In the genomic region with DNA sequence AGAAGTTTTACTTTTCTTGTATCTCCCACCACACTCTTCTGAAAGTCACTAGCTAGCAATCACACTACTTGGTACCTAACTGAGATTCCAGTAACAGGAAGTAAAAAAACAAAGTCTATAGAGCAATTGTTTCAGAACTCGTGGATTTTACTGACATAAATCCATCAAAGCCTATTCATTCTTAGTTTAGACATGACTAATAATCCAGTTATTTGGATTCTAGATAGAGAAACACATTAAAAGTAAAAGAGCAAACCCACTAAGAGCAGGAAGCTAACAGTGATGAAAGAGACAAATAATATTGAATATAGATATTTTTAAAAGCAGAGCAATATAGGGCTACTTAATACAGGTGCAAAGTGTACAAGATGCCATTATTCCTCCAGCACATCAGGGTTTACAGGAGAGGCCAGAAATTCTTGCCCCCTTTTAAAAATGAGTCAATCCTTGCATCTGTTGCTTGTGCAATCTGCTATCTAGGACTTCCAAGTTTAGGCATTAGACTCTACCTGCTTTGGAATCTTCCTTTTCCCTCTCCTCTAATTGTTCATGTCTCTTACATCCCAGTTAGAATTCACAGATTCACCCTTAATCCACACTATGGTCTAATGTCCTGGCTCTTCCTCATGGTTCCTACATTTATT, we compare ENCODE assay signal across 13 cellular contexts. TPM values are rescaled to one million over a fixed set of nuclear protein-coding genes. Genes with fewer than 3 reads are reported as not detected.
DNase-seq lines count a peak whose midpoint lies in the region; ATAC-seq and TF ChIP-seq lines count a peak whose summit lies in the region.
"Had no signal": no experiment of that assay in that cellular context is flagged by ENCODE, and none has a peak within 500 bp of the region (broad histone marks: within the 10 kb centered on the region; RNA-seq: fewer than 3 reads in every experiment).

No MANE protein-coding gene starts in this region.

- DNase-seq in MCF 10A (ENCODE audit: unreplicated experiment) (peak; percentile 33), breast epithelium (ENCODE audit: low spot score in 2 of 2) (no peak), fibroblast of the aortic adventitia (ENCODE audit: low read depth) (peak; percentile 28), tibial artery (no peak), DMS79 treated with DMSO at 0.1 percent for 48 hours (lab: John Stamatoyannopoulos, UW) (no peak)
- no peak for DNase-seq in stimulated activated effector memory CD8-positive, alpha-beta T cell treated with anti-CD3 and anti-CD28 coated beads, Interleukin-12 subunit alpha, Interleukin-12 subunit beta, amount 100 ng/mL, for 72 hours (ENCODE audit: low spot score in 2 of 2)
- DNase-seq: activated CD4-positive, CD25-positive, alpha-beta regulatory T cell; cortex of kidney; NK-92 treated with Interleukin-12 subunit alpha and Interleukin-12 subunit beta, amount 100 ng/mL, for 24 hours; stimulated activated CD4-positive, alpha-beta T cell treated with anti-CD3 and anti-CD28 coated beads, Interleukin-12 subunit alpha, Interleukin-12 subunit beta, amount 100 ng/mL, for 4 hours had no signal

- no peak overlapping the region for H3K4me3 ChIP-seq in breast epithelium
- no peak overlapping the region for H3K4me3 ChIP-seq in fibroblast of the aortic adventitia (ENCODE audit: low read depth, low read length)
- H3K4me3 ChIP-seq in tibial artery: no peak overlapping the region

- BruUV-seq in MCF 10A (replicated peaks; lab: Mats Ljungman, UMichigan): no TSS peak

- peaks cover 10% of the 10 kb centered on the region for H3K36me3 Mint-ChIP-seq in MCF 10A (ENCODE audit: insufficient read depth, unreplicated experiment)
- H3K36me3 Mint-ChIP-seq in stimulated activated effector memory CD8-positive, alpha-beta T cell treated with anti-CD3 and anti-CD28 coated beads, Interleukin-12 subunit alpha, Interleukin-12 subunit beta, amount 100 ng/mL, for 72 hours: peaks cover 10% of the 10 kb centered on the region
- H3K36me3 Mint-ChIP-seq: type B pancreatic cell had no signal

- H3K4me1 ChIP-seq in breast epithelium: peaks cover 0 to 13% of the 10 kb centered on the region in 2 donors
- peaks cover 0 to 84% (median 29%) of the 10 kb centered on the region in 4 donors for H3K4me1 ChIP-seq in tibial artery

- intact Hi-C loops in MCF 10A (cut with micrococcal nuclease) (no loop called here), breast epithelium (cut with DNase I; ENCODE audit: low total_unique reads) (loop anchor here (5.0 kb wide), 1 partner anchor 222 kb away; no protein-coding TSS in a partner anchor), tibial artery (cut with DNase I; ENCODE audit: low total_unique reads) (no loop called here)

- no peaks in the 10 kb centered on the region for H3K36me3 ChIP-seq in breast epithelium
- no peaks in the 10 kb centered on the region for H3K36me3 ChIP-seq in tibial artery

- TF ChIP-seq CTCF in MCF 10A (IDR thresholded peaks at IDR 0.05; ENCODE audit: unreplicated experiment): no peak
- TF ChIP-seq CTCF in breast epithelium (IDR thresholded peaks at IDR 0.05): no peak
- TF ChIP-seq CTCF in fibroblast of the aortic adventitia (IDR thresholded peaks at IDR 0.05; ENCODE audit: insufficient read depth, low read length): no peak
- TF ChIP-seq CTCF in tibial artery (IDR thresholded peaks at IDR 0.05): no peak

- H3K9me3 Mint-ChIP-seq in MCF 10A (ENCODE audit: unreplicated experiment): no peaks in the 10 kb centered on the region
- H3K9me3 Mint-ChIP-seq in stimulated activated effector memory CD8-positive, alpha-beta T cell treated with anti-CD3 and anti-CD28 coated beads, Interleukin-12 subunit alpha, Interleukin-12 subunit beta, amount 100 ng/mL, for 72 hours: no peaks in the 10 kb centered on the region
- H3K9me3 Mint-ChIP-seq: type B pancreatic cell had no signal

- peaks cover 25% of the 10 kb centered on the region for H3K4me1 Mint-ChIP-seq in MCF 10A (ENCODE audit: insufficient read depth, unreplicated experiment)
- H3K4me1 Mint-ChIP-seq in stimulated activated effector memory CD8-positive, alpha-beta T cell treated with anti-CD3 and anti-CD28 coated beads, Interleukin-12 subunit alpha, Interleukin-12 subunit beta, amount 100 ng/mL, for 72 hours: peaks cover 23% of the 10 kb centered on the region

- ATAC-seq in SK-N-SH treated with all-trans-retinoic acid at 6 μM for 48 hours: no peak
- ATAC-seq in GM19397 (IDR thresholded peaks at IDR 0.05; ENCODE audit: unreplicated experiment): no peak
- ATAC-seq in stimulated activated effector memory CD8-positive, alpha-beta T cell treated with anti-CD3 and anti-CD28 coated beads, Interleukin-12 subunit alpha, Interleukin-12 subunit beta, amount 100 ng/mL, for 72 hours: no peak

- H3K27me3 ChIP-seq in breast epithelium (no peaks in the 10 kb centered on the region), tibial artery (no peaks in the 10 kb centered on the region)

- H3K4me3 Mint-ChIP-seq in MCF 10A (ENCODE audit: unreplicated experiment): no peak overlapping the region
- H3K4me3 Mint-ChIP-seq in stimulated activated effector memory CD8-positive, alpha-beta T cell treated with anti-CD3 and anti-CD28 coated beads, Interleukin-12 subunit alpha, Interleukin-12 subunit beta, amount 100 ng/mL, for 72 hours: no peak overlapping the region
- H3K4me3 Mint-ChIP-seq: type B pancreatic cell had no signal

- TF ChIP-seq POLR2A in breast epithelium (IDR thresholded peaks at IDR 0.05): no peak

- H3K27ac Mint-ChIP-seq in MCF 10A (ENCODE audit: low read depth, unreplicated experiment): peak overlapping the region; percentile 2
- H3K27ac Mint-ChIP-seq in stimulated activated effector memory CD8-positive, alpha-beta T cell treated with anti-CD3 and anti-CD28 coated beads, Interleukin-12 subunit alpha, Interleukin-12 subunit beta, amount 100 ng/mL, for 72 hours: no peak overlapping the region
- H3K27ac Mint-ChIP-seq: type B pancreatic cell had no signal

- CTCF ChIA-PET in MCF 10A (lab: Yijun Ruan, JAX): interaction anchor here (0.8 to 1.2 kb wide), 4 partner anchors 13 to 91 kb away, joined by 3 read pairs; no protein-coding TSS in a partner anchor

- H3K9me3 ChIP-seq in breast epithelium (no peaks in the 10 kb centered on the region), tibial artery (no peaks in the 10 kb centered on the region)

- no peaks in the 10 kb centered on the region for H3K27me3 Mint-ChIP-seq in MCF 10A (ENCODE audit: insufficient read depth, unreplicated experiment)
- H3K27me3 Mint-ChIP-seq: type B pancreatic cell had no signal

- POLR2A ChIA-PET in MCF 10A (lab: Yijun Ruan, JAX): interaction anchor here (0.9 to 1.3 kb wide), 2 partner anchors 14 to 209 kb away, joined by 3 to 4 read pairs; no protein-coding TSS in a partner anchor

- H3K27ac ChIP-seq in breast epithelium (no peak overlapping the region), tibial artery (peak overlapping the region; percentile 5 to 11)

TF ChIP-seq in SK-N-SH treated with all-trans-retinoic acid at 6 μM for 48 hours, 23 proteins besides CTCF, POLR2A, EP300 and RAD21:
- TF ChIP-seq, protein P1, sequence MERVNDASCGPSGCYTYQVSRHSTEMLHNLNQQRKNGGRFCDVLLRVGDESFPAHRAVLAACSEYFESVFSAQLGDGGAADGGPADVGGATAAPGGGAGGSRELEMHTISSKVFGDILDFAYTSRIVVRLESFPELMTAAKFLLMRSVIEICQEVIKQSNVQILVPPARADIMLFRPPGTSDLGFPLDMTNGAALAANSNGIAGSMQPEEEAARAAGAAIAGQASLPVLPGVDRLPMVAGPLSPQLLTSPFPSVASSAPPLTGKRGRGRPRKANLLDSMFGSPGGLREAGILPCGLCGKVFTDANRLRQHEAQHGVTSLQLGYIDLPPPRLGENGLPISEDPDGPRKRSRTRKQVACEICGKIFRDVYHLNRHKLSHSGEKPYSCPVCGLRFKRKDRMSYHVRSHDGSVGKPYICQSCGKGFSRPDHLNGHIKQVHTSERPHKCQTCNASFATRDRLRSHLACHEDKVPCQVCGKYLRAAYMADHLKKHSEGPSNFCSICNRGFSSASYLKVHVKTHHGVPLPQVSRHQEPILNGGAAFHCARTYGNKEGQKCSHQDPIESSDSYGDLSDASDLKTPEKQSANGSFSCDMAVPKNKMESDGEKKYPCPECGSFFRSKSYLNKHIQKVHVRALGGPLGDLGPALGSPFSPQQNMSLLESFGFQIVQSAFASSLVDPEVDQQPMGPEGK (CRISPR knock-in tag; IDR thresholded peaks at IDR 0.05; ENCODE audit: borderline replicate concordance): no peak
- TF ChIP-seq TCF4 (CRISPR knock-in tag; IDR thresholded peaks at IDR 0.05; ENCODE audit: borderline replicate concordance) (no peak), ISL1 (CRISPR knock-in tag; IDR thresholded peaks at IDR 0.05) (peak; percentile 63), OSR1 (CRISPR knock-in tag; IDR thresholded peaks at IDR 0.05) (no peak)
- TF ChIP-seq, protein P2, sequence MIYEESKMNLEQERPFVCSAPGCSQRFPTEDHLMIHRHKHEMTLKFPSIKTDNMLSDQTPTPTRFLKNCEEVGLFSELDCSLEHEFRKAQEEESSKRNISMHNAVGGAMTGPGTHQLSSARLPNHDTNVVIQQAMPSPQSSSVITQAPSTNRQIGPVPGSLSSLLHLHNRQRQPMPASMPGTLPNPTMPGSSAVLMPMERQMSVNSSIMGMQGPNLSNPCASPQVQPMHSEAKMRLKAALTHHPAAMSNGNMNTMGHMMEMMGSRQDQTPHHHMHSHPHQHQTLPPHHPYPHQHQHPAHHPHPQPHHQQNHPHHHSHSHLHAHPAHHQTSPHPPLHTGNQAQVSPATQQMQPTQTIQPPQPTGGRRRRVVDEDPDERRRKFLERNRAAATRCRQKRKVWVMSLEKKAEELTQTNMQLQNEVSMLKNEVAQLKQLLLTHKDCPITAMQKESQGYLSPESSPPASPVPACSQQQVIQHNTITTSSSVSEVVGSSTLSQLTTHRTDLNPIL (CRISPR knock-in tag; IDR thresholded peaks at IDR 0.05; ENCODE audit: low read depth): no peak

RNA-seq across cellular contexts. Expression of a gene that starts 6.0 kb away (rescaled TPM):
- total RNA-seq in MCF 10A (2022) (23.1 and 26.2 TPM in 2 replicates), breast epithelium (10 to 100 TPM; 24.6 to 43.9 (median 34.7) TPM), fibroblast of the aortic adventitia (ENCODE audit: low replicate concordance) (52.4 and 66.8 TPM in 2 replicates)

RNA-seq across cellular contexts. Expression of a gene that starts 43.0 kb away (rescaled TPM):
- total RNA-seq in MCF 10A (2022) (24.4 TPM in 2 replicates), breast epithelium (10 to 100 TPM; 31.5 to 40.0 (median 39.4) TPM), fibroblast of the aortic adventitia (ENCODE audit: low replicate concordance) (20.6 and 44.6 TPM in 2 replicates)

Comparison
In these comparisons a context has a peak if more than half of its experiments do, and no peak if none do; other contexts are left out.
1. DNase-seq: peak in MCF 10A (single experiment) and fibroblast of the aortic adventitia (single experiment); none in breast epithelium (0 of 2), tibial artery (0 of 2), DMS79 treated with DMSO at 0.1 percent for 48 hours (single experiment) and stimulated activated effector memory CD8-positive, alpha-beta T cell treated with anti-CD3 and anti-CD28 coated beads, Interleukin-12 subunit alpha, Interleukin-12 subunit beta, amount 100 ng/mL, for 72 hours (0 of 2).
2. H3K27ac ChIP-seq: peak in tibial artery (2 of 2); none in breast epithelium (0 of 2).